In genomic region chr22:24894220-24894975, GRCh38 we compare ENCODE assay signal across 8 cellular contexts. TPM values are rescaled to one million over a fixed set of nuclear protein-coding genes. Genes with fewer than 3 reads are reported as not detected.
A peak's percentile ranks its signal among the peaks of the same experiment; 100 is the strongest.
DNase-seq lines count a peak whose midpoint lies in the region; ATAC-seq, FAIRE-seq and TF ChIP-seq lines count a peak whose summit lies in the region.

No MANE protein-coding gene starts in this region.

- H3K4me3 ChIP-seq in astrocyte of the spinal cord (ENCODE audit: low read depth, low read length) = no peak overlapping the region

- H3K9me3 Mint-ChIP-seq in activated naive CD4-positive, alpha-beta T cell treated with anti-CD3 and anti-CD28 coated beads, Interleukin-2, amount 10 ng/mL, durations not matched to agents 7 days and 5 days = no peaks in the 10 kb centered on the region

- in situ Hi-C loops in astrocyte of the spinal cord (cut with HindIII; ENCODE audit: low sequenced_read_pairs) = no loop called here

- H3K27ac Mint-ChIP-seq in activated naive CD4-positive, alpha-beta T cell treated with anti-CD3 and anti-CD28 coated beads, Interleukin-2, amount 10 ng/mL, durations not matched to agents 7 days and 5 days = no peak overlapping the region

- no peak for TF ChIP-seq POLR2A in GM12892 (IDR thresholded peaks at IDR 0.05; ENCODE audit: low read depth, low read length)

- peaks cover 4% of the 10 kb centered on the region for H3K27me3 Mint-ChIP-seq in activated naive CD4-positive, alpha-beta T cell treated with anti-CD3 and anti-CD28 coated beads, Interleukin-2, amount 10 ng/mL, durations not matched to agents 7 days and 5 days

- no peak for FAIRE-seq in GM12892 (lab: Jason Lieb, UNC)

- no peak overlapping the region for H3K4me3 Mint-ChIP-seq in activated naive CD4-positive, alpha-beta T cell treated with anti-CD3 and anti-CD28 coated beads, Interleukin-2, amount 10 ng/mL, durations not matched to agents 7 days and 5 days

- peak; percentile 95 for DNase-seq in DMS53 (lab: John Stamatoyannopoulos, UW)
- peak; percentile 4 for DNase-seq in NCI-H2081 treated with DMSO at 0.1 percent for 48 hours (lab: John Stamatoyannopoulos, UW)
- DNase-seq in astrocyte of the spinal cord (ENCODE audit: low read depth, low spot score) = peak; percentile 98
- DNase-seq in iris pigment epithelial cell (ENCODE audit: low read depth) = peak; percentile 99
- peak; percentile 92 for DNase-seq in stromal cell of bone marrow (ENCODE audit: low read depth)
- no peak for DNase-seq in activated naive CD4-positive, alpha-beta T cell treated with anti-CD3 and anti-CD28 coated beads, Interleukin-2, amount 10 ng/mL, durations not matched to agents 7 days and 5 days
- DNase-seq in GM12892 (ENCODE audit: insufficient read length) = no peak

- H3K4me1 Mint-ChIP-seq in activated naive CD4-positive, alpha-beta T cell treated with anti-CD3 and anti-CD28 coated beads, Interleukin-2, amount 10 ng/mL, durations not matched to agents 7 days and 5 days = no peaks in the 10 kb centered on the region

- no peak for ATAC-seq in HG03280 (IDR thresholded peaks at IDR 0.05; ENCODE audit: unreplicated experiment)

- no peaks in the 10 kb centered on the region for H3K36me3 Mint-ChIP-seq in activated naive CD4-positive, alpha-beta T cell treated with anti-CD3 and anti-CD28 coated beads, Interleukin-2, amount 10 ng/mL, durations not matched to agents 7 days and 5 days

- TF ChIP-seq CTCF in astrocyte of the spinal cord (IDR thresholded peaks at IDR 0.05; ENCODE audit: low read depth, low read length) = no peak

- CTCF ChIA-PET in activated naive CD4-positive, alpha-beta T cell treated with anti-CD3 and anti-CD28 coated beads, Interleukin-2, amount 10 ng/mL, durations not matched to agents 7 days and 5 days (lab: Charles Lee) = no interaction called here

RNA-seq across cellular contexts. Expression of gene LHFPL7, which starts 52.1 kb away (rescaled TPM):
- polyA plus RNA-seq in GM12892 (2012; ENCODE audit: missing spikeins) = not detected

RNA-seq across cellular contexts. Expression of gene KIAA1671, which starts 58.1 kb away (rescaled TPM):
- 0.23 TPM for polyA plus RNA-seq in GM12892 (2012; ENCODE audit: missing spikeins)

Comparison
In these comparisons a context has a peak if more than half of its experiments do, and no peak if none do; other contexts are left out.
1. DNase-seq: peak in DMS53 (single experiment), NCI-H2081 treated with DMSO at 0.1 percent for 48 hours (single experiment), astrocyte of the spinal cord (single experiment), iris pigment epithelial cell (single experiment) and stromal cell of bone marrow (single experiment); none in activated naive CD4-positive, alpha-beta T cell treated with anti-CD3 and anti-CD28 coated beads, Interleukin-2, amount 10 ng/mL, durations not matched to agents 7 days and 5 days (single experiment) and GM12892 (single experiment).